Comparison of ENCODE assay signal across 14 cellular contexts in genomic region chr22:29627196-29627535, GRCh38. TPM values are rescaled to one million over a fixed set of nuclear protein-coding genes. Genes with fewer than 3 reads are reported as not detected.
DNase-seq lines count a peak whose midpoint lies in the region; ATAC-seq and TF ChIP-seq lines count a peak whose summit lies in the region.
"Had no signal": no experiment of that assay in that cellular context is flagged by ENCODE, and none has a peak within 500 bp of the region (broad histone marks: within the 10 kb centered on the region; RNA-seq: fewer than 3 reads in every experiment).

No MANE protein-coding gene starts in this region.

- peaks cover 57% of the 10 kb centered on the region for H3K4me1 ChIP-seq in DND-41 (ENCODE audit: insufficient read depth, low read length)
- H3K4me1 ChIP-seq in IMR-90 (ENCODE audit: control insufficient read depth, insufficient read depth, low read length) = peaks cover 30% of the 10 kb centered on the region
- peaks cover 57% of the 10 kb centered on the region for H3K4me1 ChIP-seq in osteoblast (ENCODE audit: insufficient read depth, low read length)
- peaks cover 12 to 49% (median 33%) of the 10 kb centered on the region in 6 donors for H3K4me1 ChIP-seq in spleen
- H3K4me1 ChIP-seq in ovary (ENCODE audit: insufficient read depth) = peaks cover 8% of the 10 kb centered on the region

- H2BK20ac ChIP-seq in IMR-90 (ENCODE audit: low read depth, low read length) = peak overlapping the region; percentile 38

- WGBS in IMR-90 (ENCODE audit: extremely low coverage in 2 of 2, insufficient read length in 1 of 2), 2 experiments = 80% methylated on average over 1 of the region's 3 CpGs; no CpG with 5 or more reads in 1 of the 2 experiments
- WGBS in spleen, 5 donors = 90 to 96% (median 94%) methylated on average over 3 of the region's 3 CpGs
- 92 to 94% (median 94%) methylated on average over 3 of the region's 3 CpGs for WGBS in ovary, 3 donors

- peak overlapping the region; percentile 59 for H3K4ac ChIP-seq in IMR-90 (ENCODE audit: low read depth, low read length)

- CTCF ChIA-PET in IMR-90 (lab: Yijun Ruan, JAX) = interaction anchor here (2.2 kb wide), 1 partner anchor 37 kb away, joined by 6 read pairs; no protein-coding TSS in a partner anchor

- 0 out of 2 replicates have a peak overlapping the region, but pooled peaks have one; percentile 10 for H3K27ac ChIP-seq in DND-41 (ENCODE audit: low read length)
- peak overlapping the region; percentile 46 for H3K27ac ChIP-seq in IMR-90 (ENCODE audit: insufficient read depth, low read length)
- peak overlapping the region; percentile 92 for H3K27ac ChIP-seq in brain microvascular endothelial cell
- H3K27ac ChIP-seq in osteoblast (ENCODE audit: low read depth, low read length) = peak overlapping the region; percentile 96
- H3K27ac ChIP-seq in spleen = no peak overlapping the region
- no peak overlapping the region for H3K27ac ChIP-seq in ovary
- H3K27ac ChIP-seq: RWPE1 had no signal

- TF ChIP-seq CTCF in DND-41 (IDR thresholded peaks at IDR 0.05; ENCODE audit: borderline replicate concordance, extremely low read depth, low read length, poor library complexity, severe bottlenecking) (no peak), IMR-90 (conservative IDR thresholded peaks at IDR 0.05; ENCODE audit: low read depth, low read length) (no peak), brain microvascular endothelial cell (IDR thresholded peaks at IDR 0.05; ENCODE audit: low read depth, low read length, missing control alignments) (no peak), osteoblast (IDR thresholded peaks at IDR 0.05; ENCODE audit: extremely low read depth, low read depth, low read length) (no peak), spleen (IDR thresholded peaks at IDR 0.05 in 8 of 11, conservative IDR thresholded peaks at IDR 0.05 in 3 of 11) (no peak), ovary (IDR thresholded peaks at IDR 0.05) (no peak)

- H3K36me3 ChIP-seq in DND-41 (ENCODE audit: insufficient read depth, low read length) (peaks cover under 1% of the 10 kb centered on the region; the same call in 1 of the 2 replicates), IMR-90 (ENCODE audit: control insufficient read depth, insufficient read depth, low read length) (peaks cover 1% of the 10 kb centered on the region; the same call in 1 of the 2 replicates), brain microvascular endothelial cell (replicated peaks) (no peaks in the 10 kb centered on the region), osteoblast (ENCODE audit: insufficient read depth, low read length) (no peaks in the 10 kb centered on the region), spleen (no peaks in the 10 kb centered on the region), ovary (no peaks in the 10 kb centered on the region)
- H3K36me3 ChIP-seq: BE2C had no signal

- H3K4me3 ChIP-seq in DND-41 (ENCODE audit: low read depth in 1 of 2, low read length in 2 of 2) = no peak overlapping the region
- H3K4me3 ChIP-seq in IMR-90 (ENCODE audit: insufficient read depth, low read depth, low read length) = no peak overlapping the region
- no peak overlapping the region for H3K4me3 ChIP-seq in brain microvascular endothelial cell (ENCODE audit: low read depth, low read length)
- H3K4me3 ChIP-seq in osteoblast (ENCODE audit: insufficient read depth, low read length) = no peak overlapping the region
- no peak overlapping the region for H3K4me3 ChIP-seq in spleen
- no peak overlapping the region for H3K4me3 ChIP-seq in ovary

- no peak for ATAC-seq in DND-41 (ENCODE audit: insufficient read depth, low read depth)
- ATAC-seq in IMR-90 (ENCODE audit: low read depth) = no peak

- no peak overlapping the region for H2AK9ac ChIP-seq in IMR-90 (replicated peaks; ENCODE audit: low read depth, low read length, poor library complexity)

- no peak overlapping the region for H3K4me2 ChIP-seq in DND-41 (ENCODE audit: insufficient read depth, low read length)
- H3K4me2 ChIP-seq in IMR-90 (ENCODE audit: low read depth, low read length) = no peak overlapping the region
- peak overlapping the region; percentile 78 for H3K4me2 ChIP-seq in osteoblast (ENCODE audit: insufficient read depth, low read length)

- H2AFZ ChIP-seq in DND-41 (ENCODE audit: low read depth, low read length) (no peak overlapping the region), IMR-90 (replicated peaks; ENCODE audit: low read length, poor library complexity) (no peak overlapping the region), osteoblast (ENCODE audit: low read length) (no peak overlapping the region)

- TF ChIP-seq POLR2A in IMR-90 (IDR thresholded peaks at IDR 0.05; ENCODE audit: low read depth, low read length) (no peak), spleen (IDR thresholded peaks at IDR 0.05) (no peak), ovary (IDR thresholded peaks at IDR 0.05) (no peak)

- no peaks in the 10 kb centered on the region for H3K9me3 ChIP-seq in DND-41 (ENCODE audit: insufficient read depth, low read length, severe bottlenecking)
- no peaks in the 10 kb centered on the region for H3K9me3 ChIP-seq in IMR-90 (ENCODE audit: control insufficient read depth, insufficient read depth, low read length)
- no peaks in the 10 kb centered on the region for H3K9me3 ChIP-seq in osteoblast (ENCODE audit: low read depth, low read length)
- H3K9me3 ChIP-seq in spleen = no peaks in the 10 kb centered on the region
- H3K9me3 ChIP-seq in ovary = no peaks in the 10 kb centered on the region
- H3K9me3 ChIP-seq: BE2C had no signal

- TF ChIP-seq EP300 in ovary (IDR thresholded peaks at IDR 0.05) = no peak

- H4K8ac ChIP-seq in IMR-90 (ENCODE audit: low read depth in 2 of 2, low read length in 2 of 2) = peak overlapping the region; percentile 3 to 68; a peak in 3 of 4 replicates

- peak overlapping the region; percentile 30; the same call in 1 of the 2 replicates for H3K14ac ChIP-seq in IMR-90 (replicated peaks; ENCODE audit: low read depth, low read length)

- H3K79me2 ChIP-seq in DND-41 (ENCODE audit: insufficient read depth, low read length) (peaks cover 91% of the 10 kb centered on the region), osteoblast (ENCODE audit: insufficient read depth, low read length) (peaks cover 78% of the 10 kb centered on the region)

- POLR2A ChIA-PET in IMR-90 (lab: Charles Lee; ENCODE audit: unreplicated experiment) = no interaction called here

- H2BK5ac ChIP-seq in IMR-90 (ENCODE audit: low read depth, low read length, poor library complexity, severe bottlenecking) = peak overlapping the region; percentile 100

- peak overlapping the region; percentile 59 for H4K5ac ChIP-seq in IMR-90 (ENCODE audit: low read depth, low read length)

- in situ Hi-C loops in IMR-90 (cut with MboI; ENCODE audit: low sequenced_read_pairs) (no loop called here), brain microvascular endothelial cell (cut with HindIII; ENCODE audit: low pct_ligation_motif_present, low sequenced_read_pairs) (no loop called here)

- H3K18ac ChIP-seq in IMR-90 (ENCODE audit: low read depth, low read length) = peak overlapping the region; percentile 66; the same call in 1 of the 2 replicates

- H3K9ac ChIP-seq in DND-41 (ENCODE audit: low read depth, low read length) (no peak overlapping the region), IMR-90 (ENCODE audit: low read depth, low read length) (no peak overlapping the region)

- peaks cover 48 to 84% of the 10 kb centered on the region in 2 experiments for H3K79me1 ChIP-seq in IMR-90 (ENCODE audit: low read depth in 1 of 2, low read length in 2 of 2)

- DNase-seq in DND-41 (no peak), IMR-90 (no peak), brain microvascular endothelial cell (no peak), osteoblast (ENCODE audit: insufficient read length, low spot score, missing footprints) (no peak), spleen (no peak), H4 (ENCODE audit: low spot score) (no peak), ovary (no peak)
- DNase-seq: BE2C; CD4-positive, alpha-beta memory T cell; GOT3; NCI-H1930; NCI-H2171 treated with DMSO at 0.1 percent for 48 hours; NCI-H510A had no signal

- H2BK15ac ChIP-seq in IMR-90 (ENCODE audit: low read depth, low read length) = 0 out of 3 replicates have a peak overlapping the region, but pooled peaks have one; percentile 22

- H4K91ac ChIP-seq in IMR-90 (ENCODE audit: insufficient read depth, low read depth, low read length) = peak overlapping the region; percentile 57

- H3K23ac ChIP-seq in IMR-90 (ENCODE audit: low read depth, low read length) = peak overlapping the region; percentile 42; the same call in 1 of the 2 replicates

- no TSS peak for BruUV-seq in IMR-90 (replicated peaks; lab: Mats Ljungman, UMichigan)

- H3K9me1 ChIP-seq in IMR-90 (ENCODE audit: insufficient read depth, low read length) = peaks cover 30% of the 10 kb centered on the region

- H3K27me3 ChIP-seq in DND-41 (ENCODE audit: insufficient read depth, low read length, poor library complexity) (no peaks in the 10 kb centered on the region), IMR-90 (ENCODE audit: control insufficient read depth, insufficient read depth, low read length) (no peaks in the 10 kb centered on the region), brain microvascular endothelial cell (replicated peaks) (no peaks in the 10 kb centered on the region), osteoblast (ENCODE audit: insufficient read depth, low read length) (no peaks in the 10 kb centered on the region), spleen (replicated peaks in 1 of 7) (no peaks in the 10 kb centered on the region), ovary (no peaks in the 10 kb centered on the region)
- H3K27me3 ChIP-seq: BE2C had no signal

- dilution Hi-C loops in IMR-90 (cut with HindIII; ENCODE audit: low sequenced_read_pairs, unreplicated experiment) = no loop called here

- intact Hi-C loops in IMR-90 (cut with micrococcal nuclease) (loop anchor here (5.0 kb wide), 2 partner anchors 35 to 75 kb away; partner anchors contain the start of gene THOC5), spleen (cut with DNase I; ENCODE audit: low total_unique reads) (no loop called here), ovary (cut with DNase I) (loop anchor here in 1 of 4 donors (10.0 kb wide), 1 partner anchor 458 kb away; the partner anchor contains the start of gene HORMAD2)

- peak overlapping the region; percentile 75; the same call in 1 of the 2 replicates for H2AK5ac ChIP-seq in IMR-90 (ENCODE audit: low read depth, low read length)

- H3K56ac ChIP-seq in IMR-90 (ENCODE audit: extremely low read depth, insufficient read depth, low read length) = no peak overlapping the region

- H4K20me1 ChIP-seq in DND-41 (ENCODE audit: insufficient read depth, low read length) = peaks cover 31% of the 10 kb centered on the region; the same call in 1 of the 2 replicates
- peaks cover 11% of the 10 kb centered on the region; the same call in 1 of the 2 replicates for H4K20me1 ChIP-seq in IMR-90 (ENCODE audit: insufficient read depth, low read length)
- peaks cover under 1% of the 10 kb centered on the region for H4K20me1 ChIP-seq in osteoblast (ENCODE audit: insufficient read depth, low read length)

- no peak for TF ChIP-seq RAD21 in IMR-90 (IDR thresholded peaks at IDR 0.05; ENCODE audit: low read length)

- H2BK120ac ChIP-seq in IMR-90 (ENCODE audit: low read depth, low read length) = peak overlapping the region; percentile 60

RNA-seq across cellular contexts. Expression of gene NF2, which starts 23.7 kb away (rescaled TPM):
- total RNA-seq in IMR-90 (2012; rRNA removed) (151 and 181 TPM in 2 replicates), osteoblast (72.7 and 84.0 TPM in 2 replicates), spleen (10 to 100 TPM; 21.5 to 42.9 (median 32.6) TPM), ovary (10 to 100 TPM; 14.1 to 51.3 (median 34.5) TPM)
- polyA plus RNA-seq in IMR-90 (2012; rRNA removed) (56.5 and 59.0 TPM in 2 replicates), spleen (1 to 10 TPM; 3.9 to 8.3 (median 4.4) TPM), ovary (10 to 100 TPM in 1 of 2 donors, 1 to 10 TPM in 1; 6.8 to 15.5 TPM)
- polyA plus RNA-seq in IMR-90 (2012; cell fraction: cytosol; rRNA removed) = 34.7 and 46.5 TPM in 2 replicates
- polyA plus RNA-seq in IMR-90 (2012; cell fraction: nucleus; rRNA removed; ENCODE audit: low replicate concordance) = 36.3 and 38.6 TPM in 2 replicates
- total RNA-seq in H4 (2014; rRNA removed; shearing (Covaris generic)) = 32.3 and 32.4 TPM in 2 replicates

RNA-seq across cellular contexts. Expression of gene NIPSNAP1, which starts 46.3 kb away (rescaled TPM):
- total RNA-seq in IMR-90 (2012; rRNA removed) (61.4 and 68.3 TPM in 2 replicates), osteoblast (47.0 and 52.5 TPM in 2 replicates), spleen (10 to 100 TPM; 15.5 to 28.0 (median 23.5) TPM), ovary (10 to 100 TPM; 18.0 to 39.6 (median 33.9) TPM)
- polyA plus RNA-seq in IMR-90 (2012; rRNA removed) (64.6 and 69.7 TPM in 2 replicates), spleen (10 to 100 TPM; 18.6 to 27.7 (median 24.7) TPM), ovary (10 to 100 TPM; 27.3 to 75.9 TPM)
- 50.9 and 61.4 TPM in 2 replicates for polyA plus RNA-seq in IMR-90 (2012; cell fraction: cytosol; rRNA removed)
- 47.0 and 55.4 TPM in 2 replicates for polyA plus RNA-seq in IMR-90 (2012; cell fraction: nucleus; rRNA removed; ENCODE audit: low replicate concordance)
- total RNA-seq in H4 (2014; rRNA removed; shearing (Covaris generic)) = 58.8 and 72.4 TPM in 2 replicates

Comparison
In these comparisons a context has a peak if more than half of its experiments do, and no peak if none do; other contexts are left out.
1. H3K27ac ChIP-seq: peak in DND-41 (single experiment), IMR-90 (single experiment), brain microvascular endothelial cell (single experiment) and osteoblast (single experiment); none in spleen (0 of 8) and ovary (0 of 2).